In genomic region chr14:69040343-69040742, GRCh38 we compare ENCODE assay signal across 22 cellular contexts.
"Had no signal": no experiment of that assay in that cellular context is flagged by ENCODE, and none has a peak within 500 bp of the region (broad histone marks: within the 10 kb centered on the region; RNA-seq: fewer than 3 reads in every experiment).

No MANE protein-coding gene starts in this region.

- H3K4me3 Mint-ChIP-seq: activated CD4-positive, alpha-beta T cell treated with anti-CD3 and anti-CD28 coated beads, Interleukin-2, amount 10 ng/mL, durations not matched to agents 7 days and 5 days; activated CD8-positive, alpha-beta T cell treated with anti-CD3 and anti-CD28 coated beads, Interleukin-2, amount 10 ng/mL, durations not matched to agents 7 days and 5 days; dendritic cell treated with granulocyte-macrophage colony-stimulating factor and Interleukin-4, amounts not matched to agents 40 ng/mL and 50 ng/mL, for 4 days; naive B cell; neural crest cell; T-helper 2 cell treated with Interferon-gamma antibody and Interleukin-4, amounts not matched to agents 5 μg/mL and 100 μg/mL, for 36 hours had no signal

- DNase-seq: activated CD4-positive, alpha-beta T cell treated with anti-CD3 and anti-CD28 coated beads, Interleukin-2, amount 10 ng/mL, durations not matched to agents 7 days and 5 days; activated CD4-positive, CD25-positive, alpha-beta regulatory T cell treated with anti-CD3 and anti-CD28 coated beads, Interleukin-2, amount 50 U/mL, for 72 hours; activated CD8-positive, alpha-beta T cell treated with anti-CD3 and anti-CD28 coated beads, Interleukin-2, amount 10 ng/mL, durations not matched to agents 7 days and 5 days; effector CD4-positive, alpha-beta T cell; erythroblast; foreskin fibroblast; heart right ventricle; islet precursor cell; left colon; naive B cell; retina; sigmoid colon; stimulated activated CD4-positive, alpha-beta T cell treated with anti-CD3 and anti-CD28 coated beads, Interleukin-2, amount 100 ng/mL, for 48 hours; stimulated activated naive CD4-positive, alpha-beta T cell; upper lobe of right lung; WERI-Rb-1 had no signal

- H3K36me3 Mint-ChIP-seq: activated naive CD4-positive, alpha-beta T cell treated with anti-CD3 and anti-CD28 coated beads, Interleukin-2, amount 50 U/mL, for 72 hours; naive B cell had no signal

- H3K27ac Mint-ChIP-seq: activated CD4-positive, alpha-beta T cell treated with anti-CD3 and anti-CD28 coated beads, Interleukin-2, amount 10 ng/mL, durations not matched to agents 7 days and 5 days; activated CD8-positive, alpha-beta T cell treated with anti-CD3 and anti-CD28 coated beads, Interleukin-2, amount 10 ng/mL, durations not matched to agents 7 days and 5 days; naive B cell; progenitor cell of endocrine pancreas; T-helper 2 cell treated with Interferon-gamma antibody and Interleukin-4, amounts not matched to agents 5 μg/mL and 100 μg/mL, for 36 hours had no signal

- H3K36me3 ChIP-seq: heart right ventricle, sigmoid colon, upper lobe of right lung, WERI-Rb-1 had no signal

- H3K27me3 ChIP-seq: heart right ventricle, sigmoid colon, upper lobe of right lung had no signal

- H3K9me3 ChIP-seq: heart right ventricle, sigmoid colon, upper lobe of right lung had no signal

- ATAC-seq: activated CD8-positive, alpha-beta T cell treated with anti-CD3 and anti-CD28 coated beads, Interleukin-2, amount 10 ng/mL, durations not matched to agents 7 days and 5 days; activated naive CD4-positive, alpha-beta T cell treated with anti-CD3 and anti-CD28 coated beads, Interleukin-2, amount 50 U/mL, for 72 hours; heart right ventricle; left colon; upper lobe of right lung had no signal

- H3K4me1 Mint-ChIP-seq: activated CD4-positive, alpha-beta T cell treated with anti-CD3 and anti-CD28 coated beads, Interleukin-2, amount 10 ng/mL, durations not matched to agents 7 days and 5 days had no signal

- H3K27ac ChIP-seq: upper lobe of right lung, WERI-Rb-1 had no signal

- H3K9me3 Mint-ChIP-seq: activated CD4-positive, alpha-beta T cell treated with anti-CD3 and anti-CD28 coated beads, Interleukin-2, amount 10 ng/mL, durations not matched to agents 7 days and 5 days; activated naive CD4-positive, alpha-beta T cell treated with anti-CD3 and anti-CD28 coated beads, Interleukin-2, amount 50 U/mL, for 72 hours; dendritic cell treated with granulocyte-macrophage colony-stimulating factor and Interleukin-4, amounts not matched to agents 40 ng/mL and 50 ng/mL, for 4 days; neural crest cell; T-helper 2 cell treated with Interferon-gamma antibody and Interleukin-4, amounts not matched to agents 5 μg/mL and 100 μg/mL, for 36 hours had no signal

- H3K4me3 ChIP-seq: heart right ventricle, sigmoid colon, smooth muscle cell, upper lobe of right lung had no signal
